29 cellular contexts compared by ENCODE assay signal in genomic region chr12:29229937-29230336, GRCh38.
"Had no signal": no experiment of that assay in that cellular context is flagged by ENCODE, and none has a peak within 500 bp of the region (broad histone marks: within the 10 kb centered on the region; RNA-seq: fewer than 3 reads in every experiment).

No MANE protein-coding gene starts in this region.

- H3K4me3 Mint-ChIP-seq: activated CD4-positive, alpha-beta memory T cell treated with anti-CD3 and anti-CD28 coated beads for 36 hours; activated naive CD4-positive, alpha-beta T cell treated with anti-CD3 and anti-CD28 coated beads for 36 hours; activated T-cell treated with anti-CD3 and anti-CD28 coated beads, Interleukin-2, amount 50 U/mL, for 4 hours; activated T-helper 1 cell treated with anti-CD3 and anti-CD28 coated beads, Interleukin-12 subunit alpha, Interleukin-12 subunit beta, Interleukin-2, Interleukin-4 antibody, amounts not matched to agents 30 ng/mL and 10 ng/mL and 1 ng/mL, durations not matched to agents 14 hours and 24 hours and 36 hours; T-helper 2 cell treated with Interferon-gamma antibody and Interleukin-4, amounts not matched to agents 5 μg/mL and 100 μg/mL, for 36 hours had no signal

- H3K4me1 ChIP-seq: adrenal gland, body of pancreas, breast epithelium, Peyer's patch, SJSA1 had no signal

- H3K27me3 Mint-ChIP-seq: activated CD4-positive, alpha-beta memory T cell treated with anti-CD3 and anti-CD28 coated beads for 36 hours had no signal

- H3K4me3 ChIP-seq: adrenal gland, body of pancreas, breast epithelium, Peyer's patch, SJSA1 had no signal

- H3K27ac Mint-ChIP-seq: activated CD4-positive, alpha-beta memory T cell treated with anti-CD3 and anti-CD28 coated beads for 36 hours; activated naive CD4-positive, alpha-beta T cell treated with anti-CD3 and anti-CD28 coated beads for 36 hours; activated naive CD4-positive, alpha-beta T cell treated with anti-CD3 and anti-CD28 coated beads, Interleukin-2, amount 50 U/mL, for 72 hours; activated T-helper 1 cell treated with anti-CD3 and anti-CD28 coated beads, Interleukin-12 subunit alpha, Interleukin-12 subunit beta, Interleukin-2, Interleukin-4 antibody, amounts not matched to agents 30 ng/mL and 10 ng/mL and 1 ng/mL, durations not matched to agents 14 hours and 24 hours and 36 hours; T-helper 2 cell treated with Interferon-gamma antibody and Interleukin-4, amounts not matched to agents 5 μg/mL and 100 μg/mL, for 36 hours had no signal

- H3K36me3 ChIP-seq: adrenal gland, breast epithelium, Peyer's patch, SJSA1 had no signal

- H3K27ac ChIP-seq: adrenal gland, body of pancreas, breast epithelium, Peyer's patch, SJSA1 had no signal

- ATAC-seq: activated naive CD4-positive, alpha-beta T cell treated with anti-CD3 and anti-CD28 coated beads, Interleukin-2, amount 50 U/mL, for 72 hours; activated T-cell treated with anti-CD3 and anti-CD28 coated beads, Interleukin-2, amount 50 U/mL, for 4 hours; body of pancreas; PC-3 had no signal

- H3K27me3 ChIP-seq: adrenal gland, body of pancreas, breast epithelium, Peyer's patch, SJSA1 had no signal

- DNase-seq: activated CD4-positive, alpha-beta memory T cell treated with anti-CD3 and anti-CD28 coated beads for 36 hours; activated CD4-positive, alpha-beta T cell treated with anti-CD3 and anti-CD28 coated beads, Interleukin-2, amount 50 U/mL, for 1 hour; activated CD8-positive, alpha-beta memory T cell treated with anti-CD3 and anti-CD28 coated beads, Interleukin-2, amount 50 U/mL, for 4 hours; activated gamma-delta T cell treated with Interleukin-2 at 50 U/mL for 16 hours; activated naive CD4-positive, alpha-beta T cell treated with anti-CD3 and anti-CD28 coated beads for 36 hours; activated T-cell treated with anti-CD3 and anti-CD28 coated beads for 4 hours; activated T-cell treated with anti-CD3 and anti-CD28 coated beads, Interleukin-2, amount 50 U/mL, for 4 hours; adrenal gland; body of pancreas; NCI-H1092 treated with DMSO at 0.1 percent for 48 hours; NCI-H1417; NCI-H146; NCI-H187; NCI-H2029 treated with DMSO at 0.1 percent for 48 hours; NCI-H2107; NCI-H345; NCI-H510A; NCI-H526; NCI-H748 treated with DMSO at 0.1 percent for 48 hours; NK-92 treated with Interleukin-12 subunit alpha and Interleukin-12 subunit beta, amount 100 ng/mL, for 24 hours; PC-3; Peyer's patch; RPMI8226; SHP77 treated with DMSO at 0.1 percent for 48 hours had no signal

- H3K36me3 Mint-ChIP-seq: activated CD4-positive, alpha-beta memory T cell treated with anti-CD3 and anti-CD28 coated beads for 36 hours; activated naive CD4-positive, alpha-beta T cell treated with anti-CD3 and anti-CD28 coated beads, Interleukin-2, amount 50 U/mL, for 72 hours had no signal

- H3K9me3 ChIP-seq: adrenal gland, body of pancreas, breast epithelium, Peyer's patch, SJSA1 had no signal

- H3K9me3 Mint-ChIP-seq: activated CD4-positive, alpha-beta memory T cell treated with anti-CD3 and anti-CD28 coated beads for 36 hours; activated naive CD4-positive, alpha-beta T cell treated with anti-CD3 and anti-CD28 coated beads for 36 hours; activated naive CD4-positive, alpha-beta T cell treated with anti-CD3 and anti-CD28 coated beads, Interleukin-2, amount 50 U/mL, for 72 hours; activated T-cell treated with anti-CD3 and anti-CD28 coated beads, Interleukin-2, amount 50 U/mL, for 4 hours; activated T-helper 1 cell treated with anti-CD3 and anti-CD28 coated beads, Interleukin-12 subunit alpha, Interleukin-12 subunit beta, Interleukin-2, Interleukin-4 antibody, amounts not matched to agents 30 ng/mL and 10 ng/mL and 1 ng/mL, durations not matched to agents 14 hours and 24 hours and 36 hours; T-helper 2 cell treated with Interferon-gamma antibody and Interleukin-4, amounts not matched to agents 5 μg/mL and 100 μg/mL, for 36 hours had no signal
